Comparison of ENCODE assay signal across 20 cellular contexts in the genomic region with DNA sequence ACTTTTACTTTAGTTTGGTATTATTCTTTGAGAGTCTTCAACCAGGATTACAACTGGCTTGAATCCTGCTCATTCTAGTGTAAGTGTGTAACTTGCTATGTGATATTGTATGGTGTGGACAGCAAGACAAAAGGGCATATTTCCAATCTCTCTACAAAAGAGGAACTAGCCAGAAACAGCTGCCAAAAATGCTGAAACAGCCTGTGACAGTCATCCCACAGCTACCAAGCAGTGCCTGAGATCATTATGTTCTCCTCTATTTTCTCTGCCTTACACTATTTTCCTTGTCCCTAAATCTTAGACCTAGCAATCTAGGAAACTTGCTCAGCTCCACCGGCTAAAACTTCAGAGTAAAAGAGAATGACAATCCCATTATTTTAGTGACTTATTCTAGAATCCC. TPM values are rescaled to one million over a fixed set of nuclear protein-coding genes. Genes with fewer than 3 reads are reported as not detected.
A peak's percentile ranks its signal among the peaks of the same experiment; 100 is the strongest.
DNase-seq lines count a peak whose midpoint lies in the region; ATAC-seq, FAIRE-seq and TF ChIP-seq lines count a peak whose summit lies in the region.
"Had no signal": no experiment of that assay in that cellular context is flagged by ENCODE, and none has a peak within 500 bp of the region (broad histone marks: within the 10 kb centered on the region; RNA-seq: fewer than 3 reads in every experiment).

No MANE protein-coding gene starts in this region.

- no peaks in the 10 kb centered on the region for H3K9me3 ChIP-seq in K562 (replicated peaks; ENCODE audit: control insufficient read depth, insufficient read depth, low read depth, low read length)
- H3K9me3 ChIP-seq: BE2C, gastrocnemius medialis, SK-N-SH had no signal

- no peak for TF ChIP-seq RAD21 in K562 (CRISPR knock-in tag; conservative IDR thresholded peaks at IDR 0.05 in 1 of 2, IDR thresholded peaks at IDR 0.05 in 1 of 2)

- DNase-seq in HUDEP-2 (lab: John Stamatoyannopoulos, UW; ENCODE audit: unreplicated experiment in 76 of 76) (peak in 41 of 76 experiments; percentile 1 to 71 (median 30)), NOMO-1 treated with dmso at 0.1 percent for 144 hours (lab: John Stamatoyannopoulos, UW; ENCODE audit: unreplicated experiment) (peak; percentile 8), K562 (ENCODE audit: extremely low read depth in 1 of 4, low spot score in 3 of 4) (peak in 2 of 4 experiments; percentile 12 to 33), midbrain (lab: John Stamatoyannopoulos, UW) (peak; percentile 21)
- no peak for DNase-seq in activated CD4-positive, alpha-beta T cell treated with anti-CD3 and anti-CD28 coated beads, Interleukin-2, amount 50 U/mL, for 4 hours
- DNase-seq in stimulated activated CD4-positive, alpha-beta T cell treated with anti-CD3 and anti-CD28 coated beads, Interleukin-12 subunit alpha, Interleukin-12 subunit beta, amount 100 ng/mL, for 4 hours: no peak
- DNase-seq: BE2C; gastrocnemius medialis; GOT3; immature natural killer cell; mesendoderm; NCI-H2081 treated with DMSO at 0.1 percent for 48 hours; NK-92 treated with Interleukin-12 subunit alpha and Interleukin-12 subunit beta, amount 100 ng/mL, for 24 hours; retina; SK-N-SH; stimulated activated CD4-positive, alpha-beta T cell treated with anti-CD3 and anti-CD28 coated beads, Interleukin-1b, Interleukin-23, amount 100 ng/mL, for 48 hours; WERI-Rb-1 had no signal

- H3K27me3 ChIP-seq in K562 (ENCODE audit: control insufficient read depth in 2 of 2, insufficient read depth in 2 of 2, low read length in 2 of 2): no peaks in the 10 kb centered on the region
- H3K27me3 ChIP-seq: BE2C, gastrocnemius medialis had no signal

- no peaks in the 10 kb centered on the region for H3K9me1 ChIP-seq in K562 (ENCODE audit: control insufficient read depth, insufficient read depth, low read length)

- H3K36me3 ChIP-seq in K562 (ENCODE audit: control insufficient read depth, insufficient read depth, low read length): peaks cover 32% of the 10 kb centered on the region

- TF ChIP-seq EP300 in K562 (IDR thresholded peaks at IDR 0.05; ENCODE audit: low read length): no peak

- no peak for FAIRE-seq in K562 (lab: Jason Lieb, UNC)

- H2AFZ ChIP-seq in K562 (ENCODE audit: low read depth, low read length): no peak overlapping the region; the same call in 1 of the 2 replicates

- TF ChIP-seq POLR2A in K562 (conservative IDR thresholded peaks at IDR 0.05): no peak

- H3K4me1 ChIP-seq in K562 (replicated peaks in 1 of 2; ENCODE audit: control insufficient read depth in 2 of 2, insufficient read depth in 2 of 2, low read length in 2 of 2): peaks cover 9 to 20% of the 10 kb centered on the region in 2 experiments
- H3K4me1 ChIP-seq: BE2C, gastrocnemius medialis had no signal

- in situ Hi-C loops in K562 (cut with MboI): no loop called here

- BruUV-seq in K562 (replicated peaks; lab: Mats Ljungman, UMichigan): no TSS peak

- no peaks in the 10 kb centered on the region for H3K79me2 ChIP-seq in K562 (ENCODE audit: control insufficient read depth, insufficient read depth, low read length)

- no peak overlapping the region for H3K4me3 ChIP-seq in K562
- H3K4me3 ChIP-seq: gastrocnemius medialis had no signal

- H3K9ac ChIP-seq in K562 (ENCODE audit: insufficient read depth in 1 of 2, low read depth in 2 of 2, low read length in 2 of 2): no peak overlapping the region
- H3K9ac ChIP-seq: SK-N-SH had no signal

- no peaks in the 10 kb centered on the region for H4K20me1 ChIP-seq in K562 (replicated peaks; ENCODE audit: control insufficient read depth, insufficient read depth, low read length)

- H3K4me2 ChIP-seq in K562 (ENCODE audit: insufficient read depth, low read length): no peak overlapping the region
- H3K4me2 ChIP-seq: SK-N-SH had no signal

- peak; percentile 85 for ATAC-seq in K562
- ATAC-seq in GM19351 (IDR thresholded peaks at IDR 0.05; ENCODE audit: unreplicated experiment): no peak
- no peak for ATAC-seq in GM21528 (IDR thresholded peaks at IDR 0.05; ENCODE audit: low FRiP score, unreplicated experiment)
- ATAC-seq: activated T-helper 17 cell treated with anti-CD3 and anti-CD28 coated beads, Interleukin-2, amount 50 U/mL, for 72 hours; gastrocnemius medialis had no signal

- CTCF ChIA-PET in K562 (lab: Yijun Ruan, JAX; ENCODE audit: low intra/inter-chr PET ratio): no interaction called here

- intact Hi-C loops in K562 (cut with micrococcal nuclease): no loop called here

- TF ChIP-seq CTCF in K562 (IDR thresholded peaks at IDR 0.05 in 2 of 3, conservative IDR thresholded peaks at IDR 0.05 in 1 of 3; ENCODE audit: insufficient read depth in 2 of 3, low read depth in 1 of 3, low read length in 3 of 3): no peak

- POLR2A ChIA-PET in K562 (lab: Yijun Ruan, JAX): interaction anchor here (0.6 to 0.9 kb wide), 3 partner anchors 10 to 34 kb away, joined by 3 read pairs; no protein-coding TSS in a partner anchor

- 50% methylated on average over 1 of the region's 1 CpG for WGBS in K562 (ENCODE audit: insufficient coverage, low coverage, missing lambda C conversion rate)

- peak overlapping the region; percentile 59; the same call in 2 of the 3 replicates for H3K27ac ChIP-seq in K562 (ENCODE audit: extremely low read depth, low read depth, low read length)
- H3K27ac ChIP-seq: gastrocnemius medialis, WERI-Rb-1 had no signal

TF ChIP-seq in K562, 482 proteins besides CTCF, POLR2A, EP300 and RAD21 (continues in another document):
- TF ChIP-seq TAF7 (tag; IDR thresholded peaks at IDR 0.05) (no peak), HCFC1 (IDR thresholded peaks at IDR 0.05; ENCODE audit: low read depth, low read length) (no peak), SUPT5H (IDR thresholded peaks at IDR 0.05) (no peak), NBN (IDR thresholded peaks at IDR 0.05; ENCODE audit: low read depth) (no peak), NFE2 (IDR thresholded peaks at IDR 0.05; ENCODE audit: low read depth) (peak; percentile 27; the same call in 1 of the 2 replicates), ZNF76 (CRISPR knock-in tag; IDR thresholded peaks at IDR 0.05; ENCODE audit: borderline replicate concordance) (no peak), RBM15 (IDR thresholded peaks at IDR 0.05; ENCODE audit: insufficient read depth, low read length) (no peak), SPI1 (IDR thresholded peaks at IDR 0.05; ENCODE audit: borderline replicate concordance, low read depth, low read length) (peak; percentile 84)
- TF ChIP-seq, protein P1, sequence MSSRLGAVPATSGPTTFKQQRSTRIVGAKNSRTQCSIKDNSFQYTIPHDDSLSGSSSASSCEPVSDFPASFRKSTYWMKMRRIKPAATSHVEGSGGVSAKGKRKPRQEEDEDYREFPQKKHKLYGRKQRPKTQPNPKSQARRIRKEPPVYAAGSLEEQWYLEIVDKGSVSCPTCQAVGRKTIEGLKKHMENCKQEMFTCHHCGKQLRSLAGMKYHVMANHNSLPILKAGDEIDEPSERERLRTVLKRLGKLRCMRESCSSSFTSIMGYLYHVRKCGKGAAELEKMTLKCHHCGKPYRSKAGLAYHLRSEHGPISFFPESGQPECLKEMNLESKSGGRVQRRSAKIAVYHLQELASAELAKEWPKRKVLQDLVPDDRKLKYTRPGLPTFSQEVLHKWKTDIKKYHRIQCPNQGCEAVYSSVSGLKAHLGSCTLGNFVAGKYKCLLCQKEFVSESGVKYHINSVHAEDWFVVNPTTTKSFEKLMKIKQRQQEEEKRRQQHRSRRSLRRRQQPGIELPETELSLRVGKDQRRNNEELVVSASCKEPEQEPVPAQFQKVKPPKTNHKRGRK (tag; IDR thresholded peaks at IDR 0.05): no peak
- TF ChIP-seq, protein P2, sequence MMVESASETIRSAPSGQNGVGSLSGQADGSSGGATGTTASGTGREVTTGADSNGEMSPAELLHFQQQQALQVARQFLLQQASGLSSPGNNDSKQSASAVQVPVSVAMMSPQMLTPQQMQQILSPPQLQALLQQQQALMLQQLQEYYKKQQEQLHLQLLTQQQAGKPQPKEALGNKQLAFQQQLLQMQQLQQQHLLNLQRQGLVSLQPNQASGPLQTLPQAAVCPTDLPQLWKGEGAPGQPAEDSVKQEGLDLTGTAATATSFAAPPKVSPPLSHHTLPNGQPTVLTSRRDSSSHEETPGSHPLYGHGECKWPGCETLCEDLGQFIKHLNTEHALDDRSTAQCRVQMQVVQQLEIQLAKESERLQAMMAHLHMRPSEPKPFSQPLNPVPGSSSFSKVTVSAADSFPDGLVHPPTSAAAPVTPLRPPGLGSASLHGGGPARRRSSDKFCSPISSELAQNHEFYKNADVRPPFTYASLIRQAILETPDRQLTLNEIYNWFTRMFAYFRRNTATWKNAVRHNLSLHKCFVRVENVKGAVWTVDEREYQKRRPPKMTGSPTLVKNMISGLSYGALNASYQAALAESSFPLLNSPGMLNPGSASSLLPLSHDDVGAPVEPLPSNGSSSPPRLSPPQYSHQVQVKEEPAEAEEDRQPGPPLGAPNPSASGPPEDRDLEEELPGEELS (CRISPR knock-in tag; IDR thresholded peaks at IDR 0.05; ENCODE audit: borderline replicate concordance): no peak
- TF ChIP-seq, protein P3, sequence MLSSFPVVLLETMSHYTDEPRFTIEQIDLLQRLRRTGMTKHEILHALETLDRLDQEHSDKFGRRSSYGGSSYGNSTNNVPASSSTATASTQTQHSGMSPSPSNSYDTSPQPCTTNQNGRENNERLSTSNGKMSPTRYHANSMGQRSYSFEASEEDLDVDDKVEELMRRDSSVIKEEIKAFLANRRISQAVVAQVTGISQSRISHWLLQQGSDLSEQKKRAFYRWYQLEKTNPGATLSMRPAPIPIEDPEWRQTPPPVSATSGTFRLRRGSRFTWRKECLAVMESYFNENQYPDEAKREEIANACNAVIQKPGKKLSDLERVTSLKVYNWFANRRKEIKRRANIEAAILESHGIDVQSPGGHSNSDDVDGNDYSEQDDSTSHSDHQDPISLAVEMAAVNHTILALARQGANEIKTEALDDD (IDR thresholded peaks at IDR 0.05): peak; percentile 31

RNA-seq across cellular contexts. Expression of a gene that starts 42.8 kb away (rescaled TPM):
- 23.2 and 59.0 TPM in 2 replicates for total RNA-seq in K562 (2011; cell fraction: chromatin; rRNA removed; ENCODE audit: low replicate concordance)
- 14.2 and 15.0 TPM in 2 replicates for total RNA-seq in K562 (2011; cell fraction: nucleolus; rRNA removed)
- total RNA-seq in K562 (2011; cell fraction: nucleoplasm; rRNA removed): 30.9 and 43.3 TPM in 2 replicates
- total RNA-seq in K562 (2014; rRNA removed): 33.6 and 36.0 TPM in 2 replicates
- 56.5 and 60.4 TPM in 2 replicates for total RNA-seq in K562 (2014; rRNA removed; fragmentation: Illumina TruSeq; extraction: Trizol)
- total RNA-seq in K562 (2015; rRNA removed; fragmentation: Illumina TruSeq; extraction: Trizol): 46.1 and 48.0 TPM in 2 replicates
- 43.0 and 45.3 TPM in 2 replicates for total RNA-seq in K562 (2021)
- 48.7 and 60.2 TPM in 2 replicates for polyA plus RNA-seq in K562 (2011; rRNA removed)
- 16.6 and 25.3 TPM in 2 replicates for polyA plus RNA-seq in K562 (2011; cell fraction: cytosol; rRNA removed)
- 29.1 and 44.4 TPM in 2 replicates for polyA plus RNA-seq in K562 (2011; cell fraction: nucleus; rRNA removed)
- 53.2 and 64.8 TPM in 2 replicates for polyA plus RNA-seq in K562 (2012)
- 51.9 and 55.5 TPM in 2 replicates for polyA plus RNA-seq in K562 (2014; fragmentation: Illumina TruSeq; extraction: Trizol)
- polyA plus RNA-seq in K562 (2014; fragmentation: Nextera tagmentation; extraction: Ambion mirVana): 10 to 100 TPM; 66.2 to 67.2 TPM
- 44.7 and 47.6 TPM in 2 replicates for polyA plus RNA-seq in K562 (2014; rRNA removed)
- polyA minus RNA-seq in K562 (2011; rRNA and poly(A)+ RNA removed): 89.9 and 93.7 TPM in 2 replicates
- 31.4 and 36.0 TPM in 2 replicates for polyA minus RNA-seq in K562 (2011; cell fraction: cytosol; rRNA and poly(A)+ RNA removed)
- 26.7 and 45.7 TPM in 2 replicates for polyA minus RNA-seq in K562 (2011; cell fraction: nucleus; rRNA and poly(A)+ RNA removed)

Comparison
In these comparisons a context has a peak if more than half of its experiments do, and no peak if none do; other contexts are left out.
1. DNase-seq: peak in HUDEP-2 (41 of 76), NOMO-1 treated with dmso at 0.1 percent for 144 hours (single experiment) and midbrain (single experiment); none in activated CD4-positive, alpha-beta T cell treated with anti-CD3 and anti-CD28 coated beads, Interleukin-2, amount 50 U/mL, for 4 hours (0 of 2) and stimulated activated CD4-positive, alpha-beta T cell treated with anti-CD3 and anti-CD28 coated beads, Interleukin-12 subunit alpha, Interleukin-12 subunit beta, amount 100 ng/mL, for 4 hours (single experiment).